Comparison of ENCODE assay signal across 1 cellular context in the genomic region with DNA sequence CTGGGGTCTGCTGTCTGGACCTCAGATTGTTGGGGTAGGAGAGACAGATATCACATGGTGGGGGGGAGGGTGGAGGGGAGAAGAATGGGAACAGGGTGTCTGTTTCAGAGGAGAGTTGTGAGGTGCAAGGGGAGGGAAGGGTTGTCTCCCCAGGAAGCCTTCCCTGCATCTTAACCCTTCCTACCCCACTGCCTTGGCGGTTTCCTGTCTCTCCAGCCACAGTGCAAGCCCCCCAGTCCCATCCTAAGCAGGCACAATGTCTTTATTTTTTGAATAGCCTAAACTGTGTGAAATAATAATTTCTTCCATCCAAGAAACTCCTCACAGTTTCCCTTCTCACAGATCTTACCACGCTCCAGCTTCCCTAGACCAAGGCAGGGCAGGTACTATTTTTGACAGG.
TF ChIP-seq lines count a peak whose summit lies in the region.

No MANE protein-coding gene starts in this region.

TF ChIP-seq in HEK293, 187 proteins besides CTCF, POLR2A, EP300 and RAD21 (continued from another document):
- TF ChIP-seq, protein P1, sequence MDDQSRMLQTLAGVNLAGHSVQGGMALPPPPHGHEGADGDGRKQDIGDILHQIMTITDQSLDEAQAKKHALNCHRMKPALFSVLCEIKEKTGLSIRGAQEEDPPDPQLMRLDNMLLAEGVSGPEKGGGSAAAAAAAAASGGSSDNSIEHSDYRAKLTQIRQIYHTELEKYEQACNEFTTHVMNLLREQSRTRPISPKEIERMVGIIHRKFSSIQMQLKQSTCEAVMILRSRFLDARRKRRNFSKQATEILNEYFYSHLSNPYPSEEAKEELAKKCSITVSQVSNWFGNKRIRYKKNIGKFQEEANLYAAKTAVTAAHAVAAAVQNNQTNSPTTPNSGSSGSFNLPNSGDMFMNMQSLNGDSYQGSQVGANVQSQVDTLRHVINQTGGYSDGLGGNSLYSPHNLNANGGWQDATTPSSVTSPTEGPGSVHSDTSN (CRISPR knock-in tag; IDR thresholded peaks at IDR 0.05) = no peak
